In genomic region chr1:161069201-161069685, GRCh38 we compare ENCODE assay signal across 10 cellular contexts. TPM values are rescaled to one million over a fixed set of nuclear protein-coding genes. Genes with fewer than 3 reads are reported as not detected.
A peak's percentile ranks its signal among the peaks of the same experiment; 100 is the strongest.
DNase-seq lines count a peak whose midpoint lies in the region; ATAC-seq and TF ChIP-seq lines count a peak whose summit lies in the region.
"Had no signal": no experiment of that assay in that cellular context is flagged by ENCODE, and none has a peak within 500 bp of the region (broad histone marks: within the 10 kb centered on the region; RNA-seq: fewer than 3 reads in every experiment).

No MANE protein-coding gene starts in this region.

- H3K4me1 ChIP-seq in heart left ventricle, result peaks cover 0 to 46% (median 0%) of the 10 kb centered on the region in 12 donors
- H3K4me1 ChIP-seq in upper lobe of left lung, result peaks cover 0 to 14% (median 6%) of the 10 kb centered on the region in 4 donors
- H3K4me1 ChIP-seq in testis, result no peaks in the 10 kb centered on the region

- peaks cover 0 to 14% (median 0%) of the 10 kb centered on the region in 9 donors for H3K36me3 ChIP-seq in heart left ventricle
- no peaks in the 10 kb centered on the region for H3K36me3 ChIP-seq in upper lobe of left lung
- no peaks in the 10 kb centered on the region for H3K36me3 ChIP-seq in testis (ENCODE audit: low read depth, missing control alignments)

- H3K9me3 ChIP-seq in heart left ventricle, result no peaks in the 10 kb centered on the region
- no peaks in the 10 kb centered on the region for H3K9me3 ChIP-seq in upper lobe of left lung
- no peaks in the 10 kb centered on the region for H3K9me3 ChIP-seq in testis

- peaks cover 37% of the 10 kb centered on the region for H3K36me3 Mint-ChIP-seq in T-helper 2 cell treated with Interferon-gamma antibody and Interleukin-4, amounts not matched to agents 5 μg/mL and 100 μg/mL, for 36 hours (ENCODE audit: low read depth)

- H3K4me3 Mint-ChIP-seq in T-helper 2 cell treated with Interferon-gamma antibody and Interleukin-4, amounts not matched to agents 5 μg/mL and 100 μg/mL, for 36 hours, result peak overlapping the region; percentile 100

- ATAC-seq in heart left ventricle (no peak), upper lobe of left lung (ENCODE audit: low FRiP score in 2 of 2) (no peak), HG02884 (IDR thresholded peaks at IDR 0.05; ENCODE audit: unreplicated experiment) (no peak)

- no peak for TF ChIP-seq EP300 in upper lobe of left lung (IDR thresholded peaks at IDR 0.05)

- H3K4me1 Mint-ChIP-seq in T-helper 2 cell treated with Interferon-gamma antibody and Interleukin-4, amounts not matched to agents 5 μg/mL and 100 μg/mL, for 36 hours (ENCODE audit: low read depth), result peaks cover 47% of the 10 kb centered on the region

- intact Hi-C loops in heart left ventricle (cut with DNase I), result no loop called here
- intact Hi-C loops in cardiac septum (cut with DNase I), result no loop called here
- intact Hi-C loops in testis (cut with DNase I; ENCODE audit: low total_unique reads), result no loop called here

- 78 to 88% (median 88%) methylated on average over 11 of the region's 11 CpGs for WGBS in heart left ventricle, 4 donors
- 47 to 59% methylated on average over 7 to 8 of the region's 11 CpGs for WGBS in upper lobe of left lung, 2 donors
- whole genome bisulfite sequencing in testis, 2 donors, result 76 to 89% methylated on average over 8 to 11 of the region's 11 CpGs

- no peak for TF ChIP-seq POLR2A in heart left ventricle (IDR thresholded peaks at IDR 0.05)
- TF ChIP-seq POLR2A in upper lobe of left lung (IDR thresholded peaks at IDR 0.05), result peak in 1 of 4 donors; percentile 7
- TF ChIP-seq POLR2A in testis (IDR thresholded peaks at IDR 0.05), result no peak

- no peak for TF ChIP-seq CTCF in heart left ventricle (IDR thresholded peaks at IDR 0.05)
- no peak for TF ChIP-seq CTCF in upper lobe of left lung (IDR thresholded peaks at IDR 0.05)
- TF ChIP-seq CTCF in testis (IDR thresholded peaks at IDR 0.05), result no peak

- DNase-seq in heart left ventricle, result no peak
- DNase-seq in cardiac septum (ENCODE audit: low spot score), result no peak
- no peak for DNase-seq in T-helper 2 cell treated with Interferon-gamma antibody and Interleukin-4, amounts not matched to agents 5 μg/mL and 100 μg/mL, for 36 hours (ENCODE audit: low spot score)
- no peak for DNase-seq in upper lobe of left lung
- DNase-seq in testis, result no peak
- DNase-seq in MV-4-11 (lab: John Stamatoyannopoulos, UW), result no peak

- no peaks in the 10 kb centered on the region for H3K9me3 Mint-ChIP-seq in T-helper 2 cell treated with Interferon-gamma antibody and Interleukin-4, amounts not matched to agents 5 μg/mL and 100 μg/mL, for 36 hours

- peak overlapping the region; percentile 100 for H3K27ac Mint-ChIP-seq in T-helper 2 cell treated with Interferon-gamma antibody and Interleukin-4, amounts not matched to agents 5 μg/mL and 100 μg/mL, for 36 hours

- H3K4me3 ChIP-seq in heart left ventricle (peak overlapping the region in 10 of 12 donors; percentile 27 to 72 (median 43)), upper lobe of left lung (peak overlapping the region; percentile 35 to 58 (median 46)), testis (no peak overlapping the region)

- H3K27me3 ChIP-seq in heart left ventricle, result peaks cover 0 to 9% (median 0%) of the 10 kb centered on the region in 9 donors
- no peaks in the 10 kb centered on the region for H3K27me3 ChIP-seq in layer of hippocampus (ENCODE audit: control insufficient read depth, insufficient read depth, low read length)
- H3K27me3 ChIP-seq in upper lobe of left lung, result no peaks in the 10 kb centered on the region
- H3K27me3 ChIP-seq in testis, result no peaks in the 10 kb centered on the region

- H3K27me3 Mint-ChIP-seq in T-helper 2 cell treated with Interferon-gamma antibody and Interleukin-4, amounts not matched to agents 5 μg/mL and 100 μg/mL, for 36 hours (ENCODE audit: low read depth), result no peaks in the 10 kb centered on the region

- H3K27ac ChIP-seq in heart left ventricle (peak overlapping the region in 11 of 12 donors; percentile 13 to 95 (median 55)), layer of hippocampus (ENCODE audit: low read depth, low read length) (peak overlapping the region; percentile 81), upper lobe of left lung (peak overlapping the region; percentile 82 to 93 (median 88)), testis (no peak overlapping the region)

RNA-seq across cellular contexts. Expression of gene ARHGAP30, which starts 0.4 kb away (rescaled TPM):
- total RNA-seq in heart left ventricle, result 10 to 100 TPM in 2 of 9 donors, 1 to 10 TPM in 7; 1.7 to 32.2 (median 2.1) TPM
- polyA plus RNA-seq in heart left ventricle, result 1 to 10 TPM; 1.3 to 3.0 TPM
- 2.6 TPM for total RNA-seq in cardiac septum
- total RNA-seq in upper lobe of left lung, result 10 to 100 TPM; 26.8 to 69.9 (median 51.2) TPM
- total RNA-seq in testis, result 1 to 10 TPM in 1 of 2 donors, under 1 TPM in 1; 0.79 to 1.6 TPM
- polyA plus RNA-seq in testis (ENCODE audit: insufficient read depth, low read depth, low replicate concordance), result 5.4 TPM
- total RNA-seq: endothelial cell of umbilical vein had no signal
- polyA plus RNA-seq: BJ, endothelial cell of umbilical vein had no signal

RNA-seq across cellular contexts. Expression of gene NECTIN4, which starts 20.1 kb away (rescaled TPM):
- total RNA-seq in heart left ventricle, result under 1 TPM in 2 of 9 donors, not detected in 7; 0.07 to 0.53 TPM
- under 1 TPM in 1 of 2 donors, not detected in 1; 0.03 TPM for polyA plus RNA-seq in heart left ventricle
- total RNA-seq in cardiac septum, result not detected
- 10 to 100 TPM in 4 of 6 donors, 1 to 10 TPM in 2; 5.2 to 19.9 (median 12.1) TPM for total RNA-seq in upper lobe of left lung
- 1 to 10 TPM in 1 of 2 donors, under 1 TPM in 1; 0.63 to 1.2 TPM for total RNA-seq in testis
- polyA plus RNA-seq in testis (ENCODE audit: insufficient read depth, low read depth, low replicate concordance), result 1.3 TPM
- polyA plus RNA-seq: BJ had no signal

RNA-seq across cellular contexts. Expression of gene USF1, which starts 23.5 kb away (rescaled TPM):
- total RNA-seq in heart left ventricle (10 to 100 TPM; 20.2 to 51.1 (median 28.2) TPM), cardiac septum (29.2 TPM), upper lobe of left lung (100 to 1,000 TPM in 1 of 6 donors, 10 to 100 TPM in 5; 78.2 to 151 (median 84.2) TPM), testis (10 to 100 TPM; 50.8 to 61.9 TPM)
- polyA plus RNA-seq in heart left ventricle (10 to 100 TPM; 31.9 to 43.0 TPM), testis (ENCODE audit: insufficient read depth, low read depth, low replicate concordance) (38.8 TPM)

RNA-seq across cellular contexts. Expression of gene KLHDC9, which starts 28.9 kb away (rescaled TPM):
- 10 to 100 TPM in 3 of 9 donors, 1 to 10 TPM in 6; 2.4 to 13.3 (median 6.1) TPM for total RNA-seq in heart left ventricle
- polyA plus RNA-seq in heart left ventricle, result 1 to 10 TPM in 1 of 2 donors, under 1 TPM in 1; 0.43 to 3.2 TPM
- 10.7 TPM for total RNA-seq in cardiac septum
- 10 to 100 TPM in 1 of 6 donors, 1 to 10 TPM in 4, not detected in 1; 6.5 to 12.3 (median 7.4) TPM for total RNA-seq in upper lobe of left lung
- total RNA-seq in testis, result 10 to 100 TPM; 55.8 to 57.2 TPM
- polyA plus RNA-seq in testis (ENCODE audit: insufficient read depth, low read depth, low replicate concordance), result 144 TPM

RNA-seq across cellular contexts. Expression of gene TSTD1, which starts 30.5 kb away (rescaled TPM):
- total RNA-seq in heart left ventricle (10 to 100 TPM in 7 of 9 donors, 1 to 10 TPM in 2; 6.1 to 22.7 (median 14.4) TPM), cardiac septum (12.0 TPM), upper lobe of left lung (100 to 1,000 TPM in 4 of 6 donors, 10 to 100 TPM in 2; 56.2 to 170 (median 113) TPM), testis (100 to 1,000 TPM; 100 to 103 TPM)
- polyA plus RNA-seq in heart left ventricle (10 to 100 TPM; 14.7 to 16.2 TPM), testis (ENCODE audit: insufficient read depth, low read depth, low replicate concordance) (52.2 TPM)

Comparison
In these comparisons a context has a peak if more than half of its experiments do, and no peak if none do; other contexts are left out.
1. H3K27ac ChIP-seq: peak in heart left ventricle (11 of 12), layer of hippocampus (single experiment) and upper lobe of left lung (4 of 4); none in testis (0 of 2).
2. H3K4me3 ChIP-seq: peak in heart left ventricle (10 of 12) and upper lobe of left lung (4 of 4); none in testis (0 of 2).